7 cellular contexts compared by ENCODE assay signal in the genomic region with DNA sequence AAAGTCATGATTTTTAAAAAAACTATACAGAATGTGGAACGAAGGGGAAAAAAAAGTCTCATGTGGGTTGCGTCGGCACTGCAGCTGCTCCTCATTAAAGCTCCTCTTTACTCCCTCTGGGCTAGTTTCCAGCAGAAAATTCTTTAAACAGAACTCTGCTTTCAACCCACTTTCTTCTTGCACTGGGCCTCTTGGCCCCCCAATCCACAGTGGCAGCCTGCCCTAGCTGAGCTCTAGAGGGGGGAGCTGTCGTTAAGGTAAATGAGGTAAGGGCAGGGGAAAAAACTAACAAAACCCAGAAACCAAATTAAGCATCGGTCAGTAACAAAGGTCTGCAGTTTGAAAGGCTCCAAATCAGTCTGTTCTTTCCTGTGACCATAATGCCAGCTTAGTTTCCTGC. TPM values are rescaled to one million over a fixed set of nuclear protein-coding genes. Genes with fewer than 3 reads are reported as not detected.
DNase-seq lines count a peak whose midpoint lies in the region; ATAC-seq and TF ChIP-seq lines count a peak whose summit lies in the region.
"Not testable (repeated sequence)": the region's sequence is repeated elsewhere in the genome, so short reads cannot be mapped to it uniquely, and the experiment has no call there.

No MANE protein-coding gene starts in this region.

- H3K27ac Mint-ChIP-seq in WTC11, neural progenitor cell: not testable (repeated sequence)

- not testable (repeated sequence) for H2AFZ ChIP-seq in neural progenitor cell (replicated peaks)

- intact Hi-C loops in left cardiac atrium (cut with DNase I); right lobe of liver (cut with DNase I); sciatic nerve (cut with DNase I); testis (cut with DNase I; ENCODE audit: low total_unique reads): not testable (repeated sequence)

- H3K9me3 Mint-ChIP-seq in WTC11, neural progenitor cell: not testable (repeated sequence)

- not testable (repeated sequence) for H3K79me2 ChIP-seq in neural progenitor cell (ENCODE audit: low read depth)

- not testable (repeated sequence) for TF ChIP-seq CTCF in WTC11 (IDR thresholded peaks at IDR 0.05); right lobe of liver (IDR thresholded peaks at IDR 0.05); neural progenitor cell (IDR thresholded peaks at IDR 0.05); testis (IDR thresholded peaks at IDR 0.05)

- not testable (repeated sequence) for H3K4me1 Mint-ChIP-seq in WTC11, neural progenitor cell

- H3K9ac ChIP-seq in neural progenitor cell, result not testable (repeated sequence)

- TF ChIP-seq POLR2A in right lobe of liver (IDR thresholded peaks at IDR 0.05); testis (IDR thresholded peaks at IDR 0.05): not testable (repeated sequence)

- not testable (repeated sequence) for H3K4me3 ChIP-seq in ectodermal cell (ENCODE audit: insufficient read depth, low read depth, low read length); right lobe of liver; neural progenitor cell; testis

- DNase-seq in WTC11 (ENCODE audit: low spot score), result peak; percentile 4
- peak; percentile 14 for DNase-seq in left cardiac atrium
- peak in 2 of 3 donors; percentile 17 to 31 for DNase-seq in right lobe of liver
- not testable (repeated sequence) for DNase-seq in neural progenitor cell (ENCODE audit: low spot score)
- DNase-seq in sciatic nerve (ENCODE audit: low spot score), result peak; percentile 77
- peak; percentile 40 for DNase-seq in testis

- not testable (repeated sequence) for H3K36me3 Mint-ChIP-seq in WTC11, neural progenitor cell

- H3K4me3 Mint-ChIP-seq in WTC11, neural progenitor cell: not testable (repeated sequence)

- WGBS in ectodermal cell, 2 experiments, result no CpG with 5 or more reads among the region's 5 CpGs
- 0% methylated on average over 1 of the region's 5 CpGs for whole genome bisulfite sequencing in right lobe of liver (ENCODE audit: insufficient coverage, low coverage, low lambda C conversion rate, missing lambda C conversion rate)
- no CpG with 5 or more reads among the region's 5 CpGs for WGBS in testis, 2 donors

- not testable (repeated sequence) for H3K36me3 ChIP-seq in ectodermal cell (ENCODE audit: control insufficient read depth, insufficient read depth, low read length); right lobe of liver; neural progenitor cell; testis (ENCODE audit: low read depth, missing control alignments)

- peak overlapping the region; percentile 44 for H3K4me2 ChIP-seq in neural progenitor cell

- not testable (repeated sequence) for H3K4me1 ChIP-seq in ectodermal cell (ENCODE audit: control insufficient read depth, insufficient read depth, low read length); right lobe of liver; neural progenitor cell; testis

- CTCF ChIA-PET in WTC11 (lab: Charles Lee), result not testable (repeated sequence)

- not testable (repeated sequence) for H3F3A ChIP-seq in neural progenitor cell (ENCODE audit: low read depth)

- not testable (repeated sequence) for H4K20me1 ChIP-seq in neural progenitor cell (ENCODE audit: low read depth)

- not testable (repeated sequence) for H3K27me3 Mint-ChIP-seq in WTC11 (ENCODE audit: low read depth); neural progenitor cell (ENCODE audit: insufficient read depth, low read depth)

- H3K9me3 ChIP-seq in ectodermal cell (ENCODE audit: control insufficient read depth, low read length); right lobe of liver; neural progenitor cell (ENCODE audit: low read depth); testis: not testable (repeated sequence)

- ATAC-seq in WTC11, left cardiac atrium, right lobe of liver, sciatic nerve: not testable (repeated sequence)

- POLR2A ChIA-PET in WTC11 (lab: Charles Lee), result not testable (repeated sequence)

- H3K27me3 ChIP-seq in ectodermal cell (ENCODE audit: control insufficient read depth, insufficient read depth, low read length, poor library complexity, severe bottlenecking); right lobe of liver; neural progenitor cell; testis: not testable (repeated sequence)

- H3K27ac ChIP-seq in ectodermal cell (ENCODE audit: insufficient read depth, low read depth, low read length, poor library complexity, severe bottlenecking), result peak overlapping the region; percentile 67
- not testable (repeated sequence) for H3K27ac ChIP-seq in right lobe of liver, testis
- H3K27ac ChIP-seq in neural progenitor cell, result peak overlapping the region; percentile 95

RNA-seq across cellular contexts. Expression of a gene that starts 29.9 kb away (rescaled TPM):
- total RNA-seq in WTC11 (2021), result 0.63 to 0.80 TPM (median 0.64 TPM) in 3 replicates
- 0.48 TPM for polyA plus RNA-seq in ectodermal cell (2013, experiment 1 of 4)
- 0.55 TPM for polyA plus RNA-seq in ectodermal cell (2013, experiment 2 of 4)
- 0.43 TPM for polyA plus RNA-seq in ectodermal cell (2013, experiment 3 of 4)
- polyA plus RNA-seq in ectodermal cell (2013, experiment 4 of 4), result 0.61 TPM
- 1 to 10 TPM; 1.2 to 1.6 TPM for total RNA-seq in left cardiac atrium
- total RNA-seq in right lobe of liver, result 1 to 10 TPM in 4 of 6 experiments, under 1 TPM in 2; 0.56 to 2.1 (median 1.4) TPM
- 0.71 TPM in 2 replicates for total RNA-seq in neural progenitor cell (ENCODE audit: low replicate concordance)
- 4.3 TPM for total RNA-seq in sciatic nerve
- 1 to 10 TPM; 4.0 to 5.6 TPM for total RNA-seq in testis
- 2.3 TPM for polyA plus RNA-seq in testis (ENCODE audit: insufficient read depth, low read depth, low replicate concordance)

RNA-seq across cellular contexts. Expression of a gene that starts 54.3 kb away (rescaled TPM):
- total RNA-seq in WTC11 (2021), result 15.4 to 16.4 TPM (median 16.2 TPM) in 3 replicates
- polyA plus RNA-seq in ectodermal cell (2013, experiment 1 of 4), result 12.8 TPM
- polyA plus RNA-seq in ectodermal cell (2013, experiment 2 of 4), result 14.8 TPM
- polyA plus RNA-seq in ectodermal cell (2013, experiment 3 of 4), result 10.6 TPM
- 11.5 TPM for polyA plus RNA-seq in ectodermal cell (2013, experiment 4 of 4)
- 10 to 100 TPM; 13.6 to 18.4 TPM for total RNA-seq in left cardiac atrium
- 10 to 100 TPM; 18.5 to 29.2 (median 23.1) TPM for total RNA-seq in right lobe of liver
- total RNA-seq in neural progenitor cell (ENCODE audit: low replicate concordance), result 18.5 and 20.7 TPM in 2 replicates
- 102 TPM for total RNA-seq in sciatic nerve
- 100 to 1,000 TPM; 117 to 160 TPM for total RNA-seq in testis
- polyA plus RNA-seq in testis (ENCODE audit: insufficient read depth, low read depth, low replicate concordance), result 61.2 TPM
